9 cellular contexts compared by ENCODE assay signal in genomic region chr2:224650815-224651439, GRCh38.
DNase-seq lines count a peak whose midpoint lies in the region; ATAC-seq and TF ChIP-seq lines count a peak whose summit lies in the region.
"Had no signal": no experiment of that assay in that cellular context is flagged by ENCODE, and none has a peak within 500 bp of the region (broad histone marks: within the 10 kb centered on the region; RNA-seq: fewer than 3 reads in every experiment).

No MANE protein-coding gene starts in this region.

- no peaks in the 10 kb centered on the region for H3K4me1 ChIP-seq in CD8-positive, alpha-beta T cell (ENCODE audit: insufficient read depth, low read length)
- no peaks in the 10 kb centered on the region for H3K4me1 ChIP-seq in Peyer's patch

- POLR2A ChIA-PET in CD8-positive, alpha-beta T cell (lab: Charles Lee) = no interaction called here

- ATAC-seq in CD8-positive, alpha-beta T cell = peak; percentile 54
- peak; percentile 72 for ATAC-seq in GM18907 (IDR thresholded peaks at IDR 0.05; ENCODE audit: unreplicated experiment)

- no peaks in the 10 kb centered on the region for H3K9me3 ChIP-seq in CD8-positive, alpha-beta T cell (ENCODE audit: low read length)
- H3K9me3 ChIP-seq in Peyer's patch (no peaks in the 10 kb centered on the region), MG63 (no peaks in the 10 kb centered on the region)

- no peak overlapping the region for H3K4me3 Mint-ChIP-seq in CD8-positive, alpha-beta T cell

- peak; percentile 91 for TF ChIP-seq CTCF in CD8-positive, alpha-beta T cell (IDR thresholded peaks at IDR 0.05)
- TF ChIP-seq CTCF in Peyer's patch (IDR thresholded peaks at IDR 0.05) = peak; percentile 51 to 85 (median 80)
- peak; percentile 72 to 96 (median 85) for TF ChIP-seq CTCF in dorsolateral prefrontal cortex (IDR thresholded peaks at IDR 0.05 in 54 of 56, conservative IDR thresholded peaks at IDR 0.05 in 2 of 56; ENCODE audit: low read depth in 1 of 56, partially characterized antibody in 56 of 56)

- H3K36me3 ChIP-seq in CD8-positive, alpha-beta T cell (ENCODE audit: insufficient read depth, low read length) = no peaks in the 10 kb centered on the region
- H3K36me3 ChIP-seq in Peyer's patch = no peaks in the 10 kb centered on the region
- no peaks in the 10 kb centered on the region for H3K36me3 ChIP-seq in MG63

- no peak overlapping the region for H3K4me3 ChIP-seq in CD8-positive, alpha-beta T cell (ENCODE audit: low read depth, low read length)
- H3K4me3 ChIP-seq in Peyer's patch = no peak overlapping the region
- H3K4me3 ChIP-seq in dorsolateral prefrontal cortex = peak overlapping the region in 16 of 59 donors; percentile 10 to 43 (median 26)
- no peak overlapping the region for H3K4me3 ChIP-seq in MG63
- H3K4me3 ChIP-seq: SK-N-MC had no signal

- no peak overlapping the region for H3K27ac Mint-ChIP-seq in CD8-positive, alpha-beta T cell

- no peaks in the 10 kb centered on the region for H3K27me3 Mint-ChIP-seq in CD8-positive, alpha-beta T cell (ENCODE audit: low read depth)

- H3K36me3 Mint-ChIP-seq in CD8-positive, alpha-beta T cell = no peaks in the 10 kb centered on the region

- no peak overlapping the region for H3K27ac ChIP-seq in CD8-positive, alpha-beta T cell (ENCODE audit: low read depth, low read length)
- H3K27ac ChIP-seq in Peyer's patch = no peak overlapping the region
- no peak overlapping the region for H3K27ac ChIP-seq in dorsolateral prefrontal cortex
- H3K27ac ChIP-seq: SK-N-MC had no signal

- peaks cover 2% of the 10 kb centered on the region for H3K4me1 Mint-ChIP-seq in CD8-positive, alpha-beta T cell (ENCODE audit: low read depth)

- TF ChIP-seq POLR2A in Peyer's patch (IDR thresholded peaks at IDR 0.05) = no peak

- intact Hi-C loops in CD8-positive, alpha-beta T cell (cut with DNase I, micrococcal nuclease) = loop anchor here (1.0 to 5.0 kb wide), 4 partner anchors 126 to 658 kb away; no protein-coding TSS in a partner anchor
- intact Hi-C loops in dorsolateral prefrontal cortex (cut with DNase I) = loop anchor here (2.0 to 10.0 kb wide), 3 partner anchors 292 to 1016 kb away; no protein-coding TSS in a partner anchor

- no peaks in the 10 kb centered on the region for H3K27me3 ChIP-seq in CD8-positive, alpha-beta T cell (ENCODE audit: insufficient read depth, low read length)
- no peaks in the 10 kb centered on the region for H3K27me3 ChIP-seq in Peyer's patch
- peaks cover 0 to 2% (median 0%) of the 10 kb centered on the region in 45 donors for H3K27me3 ChIP-seq in dorsolateral prefrontal cortex
- no peaks in the 10 kb centered on the region for H3K27me3 ChIP-seq in MG63

- H3K9me3 Mint-ChIP-seq in CD8-positive, alpha-beta T cell = no peaks in the 10 kb centered on the region

- DNase-seq in CD8-positive, alpha-beta T cell = peak in 1 of 7 experiments; percentile 20
- DNase-seq in HuH-7.5 (ENCODE audit: low spot score) (peak; percentile 57), Peyer's patch (no peak), dorsolateral prefrontal cortex (no peak), medulla oblongata (ENCODE audit: extremely low spot score) (peak; percentile 84), MG63 (no peak)
- no peak for DNase-seq in activated naive CD4-positive, alpha-beta T cell treated with anti-CD3 and anti-CD28 coated beads, Interleukin-2, amount 50 U/mL, for 16 hours

- CTCF ChIA-PET in CD8-positive, alpha-beta T cell (lab: Charles Lee) = interaction anchor here (0.6 to 9.8 kb wide), 34 partner anchors 9 to 680 kb away, joined by 3 to 91 read pairs (median 4); partner anchors contain the start of gene CUL3

Comparison
In these comparisons a context has a peak if more than half of its experiments do, and no peak if none do; other contexts are left out.
1. DNase-seq: peak in HuH-7.5 (single experiment) and medulla oblongata (single experiment); none in Peyer's patch (0 of 3), dorsolateral prefrontal cortex (0 of 10), MG63 (single experiment) and activated naive CD4-positive, alpha-beta T cell treated with anti-CD3 and anti-CD28 coated beads, Interleukin-2, amount 50 U/mL, for 16 hours (single experiment).
2. Peak in every context shown above with its lines, with median percentiles within 50 percentile points of each other: CTCF ChIP-seq.